ENCODE assay signal across 8 cellular contexts in genomic region chr21:43864806-43865470, GRCh38. TPM values are rescaled to one million over a fixed set of nuclear protein-coding genes. Genes with fewer than 3 reads are reported as not detected.
DNase-seq lines count a peak whose midpoint lies in the region; ATAC-seq and TF ChIP-seq lines count a peak whose summit lies in the region.

AGPAT3 (plus strand) TSS chr21:43865223; CDS start chr21:43959682, 94,459 bp downstream.

- POLR2A ChIA-PET in CD8-positive, alpha-beta memory T cell (lab: Charles Lee) = no interaction called here
- POLR2A ChIA-PET in activated B cell treated with CpG ODN at 0.5 μM for 24 hours (lab: Charles Lee) = interaction anchor here (1.1 kb wide), 1 partner anchor 59 kb away, joined by 3 read pairs; no protein-coding TSS in a partner anchor

- H3K9me3 ChIP-seq in CD8-positive, alpha-beta memory T cell (ENCODE audit: low read length) = no peaks in the 10 kb centered on the region
- H3K9me3 ChIP-seq in duodenal mucosa (ENCODE audit: control insufficient read depth in 1 of 2, low read length in 2 of 2) = no peaks in the 10 kb centered on the region

- no peak for TF ChIP-seq CTCF in HFFc6 (IDR thresholded peaks at IDR 0.05)
- TF ChIP-seq CTCF in activated B cell treated with CpG ODN at 0.5 μM for 24 hours (IDR thresholded peaks at IDR 0.05) = no peak

- DNase-seq in CD8-positive, alpha-beta memory T cell = peak; percentile 14 to 56 (median 31)
- DNase-seq in HFFc6 (no peak), activated B cell treated with CpG ODN at 0.5 μM for 24 hours (peak; percentile 44), memory B cell (ENCODE audit: low spot score in 2 of 2) (peak in 1 of 2 donors; percentile 46), retina (no peak)

- peak within 1 kb of the TSS; percentile 70 for H3K4me3 ChIP-seq in CD8-positive, alpha-beta memory T cell (ENCODE audit: low read length)
- H3K4me3 ChIP-seq in duodenal mucosa (ENCODE audit: low read depth in 1 of 2, low read length in 2 of 2) = peak within 1 kb of the TSS; percentile 70 to 71

- peaks cover 35 to 36% (median 36%) of the 10 kb centered on the region in 3 donors for H3K4me1 Mint-ChIP-seq in CD8-positive, alpha-beta memory T cell
- peaks cover 41% of the 10 kb centered on the region for H3K4me1 Mint-ChIP-seq in HFFc6 (ENCODE audit: low read depth)
- peaks cover 43% of the 10 kb centered on the region for H3K4me1 Mint-ChIP-seq in activated B cell treated with CpG ODN at 0.5 μM for 24 hours
- peaks cover 30% of the 10 kb centered on the region for H3K4me1 Mint-ChIP-seq in memory B cell
- peaks cover 35% of the 10 kb centered on the region for H3K4me1 Mint-ChIP-seq in stimulated activated naive CD8-positive, alpha-beta T cell treated with anti-CD3 and anti-CD28 coated beads, Interleukin-15, Interleukin-2, amounts not matched to agents 100 ng/mL and 50 ng/mL, for 24 hours (ENCODE audit: low read depth)

- H3K9me3 Mint-ChIP-seq in CD8-positive, alpha-beta memory T cell = no peaks in the 10 kb centered on the region
- H3K9me3 Mint-ChIP-seq in HFFc6 (no peaks in the 10 kb centered on the region), activated B cell treated with CpG ODN at 0.5 μM for 24 hours (no peaks in the 10 kb centered on the region), memory B cell (no peaks in the 10 kb centered on the region)
- H3K9me3 Mint-ChIP-seq in stimulated activated naive CD8-positive, alpha-beta T cell treated with anti-CD3 and anti-CD28 coated beads, Interleukin-15, Interleukin-2, amounts not matched to agents 100 ng/mL and 50 ng/mL, for 24 hours = no peaks in the 10 kb centered on the region

- intact Hi-C loops in activated B cell treated with CpG ODN at 0.5 μM for 24 hours (cut with micrococcal nuclease) = loop anchor here (5.0 kb wide), 1 partner anchor 138 kb away; no protein-coding TSS in a partner anchor

- H3K27me3 Mint-ChIP-seq in CD8-positive, alpha-beta memory T cell = peaks cover 0 to 4% of the 10 kb centered on the region in 2 donors
- H3K27me3 Mint-ChIP-seq in HFFc6 (ENCODE audit: insufficient read depth) = peaks cover 8% of the 10 kb centered on the region; the same call in 1 of the 2 replicates
- H3K27me3 Mint-ChIP-seq in activated B cell treated with CpG ODN at 0.5 μM for 24 hours = no peaks in the 10 kb centered on the region
- no peaks in the 10 kb centered on the region for H3K27me3 Mint-ChIP-seq in memory B cell
- no peaks in the 10 kb centered on the region for H3K27me3 Mint-ChIP-seq in stimulated activated naive CD8-positive, alpha-beta T cell treated with anti-CD3 and anti-CD28 coated beads, Interleukin-15, Interleukin-2, amounts not matched to agents 100 ng/mL and 50 ng/mL, for 24 hours

- CTCF ChIA-PET in CD8-positive, alpha-beta memory T cell (lab: Charles Lee) = interaction anchor here (1.1 kb wide), 1 partner anchor 20 kb away, joined by 3 read pairs; no protein-coding TSS in a partner anchor
- CTCF ChIA-PET in activated B cell treated with CpG ODN at 0.5 μM for 24 hours (lab: Charles Lee) = no interaction called here

- peak within 1 kb of the TSS; percentile 43 to 74 for H3K9ac ChIP-seq in duodenal mucosa (ENCODE audit: low read depth in 1 of 2, low read length in 2 of 2)

- peak; percentile 37 for ATAC-seq in activated B cell treated with CpG ODN at 0.5 μM for 24 hours (ENCODE audit: low read depth)
- ATAC-seq in memory B cell (ENCODE audit: low read depth) = peak; percentile 27
- no peak for ATAC-seq in GM21717 (IDR thresholded peaks at IDR 0.05; ENCODE audit: unreplicated experiment)

- no peaks in the 10 kb centered on the region for H3K36me3 ChIP-seq in CD8-positive, alpha-beta memory T cell (ENCODE audit: insufficient read depth, low read length)
- H3K36me3 ChIP-seq in duodenal mucosa (ENCODE audit: control insufficient read depth in 1 of 2, insufficient read depth in 2 of 2, low read length in 2 of 2) = peaks cover 4 to 6% of the 10 kb centered on the region in 2 donors

- peaks cover 25% of the 10 kb centered on the region for H3K4me1 ChIP-seq in CD8-positive, alpha-beta memory T cell (ENCODE audit: insufficient read depth, low read length)
- H3K4me1 ChIP-seq in duodenal mucosa (ENCODE audit: control insufficient read depth in 1 of 2, insufficient read depth in 2 of 2, low read length in 2 of 2) = peaks cover 36% of the 10 kb centered on the region in 2 donors

- H3K27ac ChIP-seq in CD8-positive, alpha-beta memory T cell (ENCODE audit: low read depth, low read length) = peak within 1 kb of the TSS; percentile 84
- peak within 1 kb of the TSS; percentile 77 for H3K27ac ChIP-seq in duodenal mucosa (ENCODE audit: low read depth, low read length)

- H3K4me3 Mint-ChIP-seq in CD8-positive, alpha-beta memory T cell = peak within 1 kb of the TSS; percentile 75 to 95 (median 87)
- H3K4me3 Mint-ChIP-seq in HFFc6 (peak within 1 kb of the TSS; percentile 90), activated B cell treated with CpG ODN at 0.5 μM for 24 hours (peak within 1 kb of the TSS; percentile 82), memory B cell (peak within 1 kb of the TSS; percentile 81)
- peak within 1 kb of the TSS; percentile 84 for H3K4me3 Mint-ChIP-seq in stimulated activated naive CD8-positive, alpha-beta T cell treated with anti-CD3 and anti-CD28 coated beads, Interleukin-15, Interleukin-2, amounts not matched to agents 100 ng/mL and 50 ng/mL, for 24 hours

- H3K27ac Mint-ChIP-seq in CD8-positive, alpha-beta memory T cell = peak within 1 kb of the TSS; percentile 62 to 97 (median 92)
- H3K27ac Mint-ChIP-seq in HFFc6 (peak within 1 kb of the TSS; percentile 79), activated B cell treated with CpG ODN at 0.5 μM for 24 hours (peak within 1 kb of the TSS; percentile 83), memory B cell (peak within 1 kb of the TSS; percentile 47)
- H3K27ac Mint-ChIP-seq in stimulated activated naive CD8-positive, alpha-beta T cell treated with anti-CD3 and anti-CD28 coated beads, Interleukin-15, Interleukin-2, amounts not matched to agents 100 ng/mL and 50 ng/mL, for 24 hours = peak within 1 kb of the TSS; percentile 88

- H3K36me3 Mint-ChIP-seq in CD8-positive, alpha-beta memory T cell = peaks cover 0 to 9% (median 0%) of the 10 kb centered on the region in 3 donors
- H3K36me3 Mint-ChIP-seq in HFFc6 (ENCODE audit: low read depth) = peaks cover 16% of the 10 kb centered on the region
- peaks cover 24% of the 10 kb centered on the region for H3K36me3 Mint-ChIP-seq in activated B cell treated with CpG ODN at 0.5 μM for 24 hours (ENCODE audit: low read depth)
- H3K36me3 Mint-ChIP-seq in memory B cell = peaks cover 5% of the 10 kb centered on the region
- H3K36me3 Mint-ChIP-seq in stimulated activated naive CD8-positive, alpha-beta T cell treated with anti-CD3 and anti-CD28 coated beads, Interleukin-15, Interleukin-2, amounts not matched to agents 100 ng/mL and 50 ng/mL, for 24 hours (ENCODE audit: low read depth) = peaks cover 27% of the 10 kb centered on the region

- no peaks in the 10 kb centered on the region for H3K27me3 ChIP-seq in CD8-positive, alpha-beta memory T cell (ENCODE audit: insufficient read depth, low read length, poor library complexity, severe bottlenecking)
- no peaks in the 10 kb centered on the region for H3K27me3 ChIP-seq in duodenal mucosa (ENCODE audit: control insufficient read depth in 1 of 2, insufficient read depth in 2 of 2, low read length in 2 of 2)

RNA-seq across cellular contexts. Expression of gene AGPAT3, which starts in this region (rescaled TPM):
- 10 to 100 TPM; 66.5 to 69.3 TPM for total RNA-seq in CD8-positive, alpha-beta memory T cell
- polyA plus RNA-seq in CD8-positive, alpha-beta memory T cell = 15.9 TPM
- 100 to 1,000 TPM in 2 of 6 experiments, 10 to 100 TPM in 4; 94.6 to 114 (median 97.8) TPM for total RNA-seq in HFFc6 (2021; fragmentation: NEBNext Ultra II Directional; extraction: Animal tissue kit (Norgen Biotek cat#: 25700))
- total RNA-seq in activated B cell treated with CpG ODN at 0.5 μM for 24 hours = 48.9 and 57.7 TPM in 2 replicates

Comparison
In these comparisons a context has a peak if more than half of its experiments do, and no peak if none do; other contexts are left out.
1. DNase-seq: peak in CD8-positive, alpha-beta memory T cell (5 of 5) and activated B cell treated with CpG ODN at 0.5 μM for 24 hours (single experiment); none in HFFc6 (single experiment) and retina (single experiment).
2. Peak in every context shown above with its lines, with median percentiles within 50 percentile points of each other: H3K27ac Mint-ChIP-seq and H3K4me3 Mint-ChIP-seq.